1 cellular context compared by ENCODE assay signal in genomic region chr16:30650369-30651123, GRCh38.
TF ChIP-seq lines count a peak whose summit lies in the region.

TSS of gene PRR14 (plus strand) at chr16:30650960. CDS start at chr16:30651646, 686 bp downstream.

TF ChIP-seq in GM23338, 12 proteins besides CTCF, POLR2A, EP300 and RAD21:
- TF ChIP-seq, protein P1, sequence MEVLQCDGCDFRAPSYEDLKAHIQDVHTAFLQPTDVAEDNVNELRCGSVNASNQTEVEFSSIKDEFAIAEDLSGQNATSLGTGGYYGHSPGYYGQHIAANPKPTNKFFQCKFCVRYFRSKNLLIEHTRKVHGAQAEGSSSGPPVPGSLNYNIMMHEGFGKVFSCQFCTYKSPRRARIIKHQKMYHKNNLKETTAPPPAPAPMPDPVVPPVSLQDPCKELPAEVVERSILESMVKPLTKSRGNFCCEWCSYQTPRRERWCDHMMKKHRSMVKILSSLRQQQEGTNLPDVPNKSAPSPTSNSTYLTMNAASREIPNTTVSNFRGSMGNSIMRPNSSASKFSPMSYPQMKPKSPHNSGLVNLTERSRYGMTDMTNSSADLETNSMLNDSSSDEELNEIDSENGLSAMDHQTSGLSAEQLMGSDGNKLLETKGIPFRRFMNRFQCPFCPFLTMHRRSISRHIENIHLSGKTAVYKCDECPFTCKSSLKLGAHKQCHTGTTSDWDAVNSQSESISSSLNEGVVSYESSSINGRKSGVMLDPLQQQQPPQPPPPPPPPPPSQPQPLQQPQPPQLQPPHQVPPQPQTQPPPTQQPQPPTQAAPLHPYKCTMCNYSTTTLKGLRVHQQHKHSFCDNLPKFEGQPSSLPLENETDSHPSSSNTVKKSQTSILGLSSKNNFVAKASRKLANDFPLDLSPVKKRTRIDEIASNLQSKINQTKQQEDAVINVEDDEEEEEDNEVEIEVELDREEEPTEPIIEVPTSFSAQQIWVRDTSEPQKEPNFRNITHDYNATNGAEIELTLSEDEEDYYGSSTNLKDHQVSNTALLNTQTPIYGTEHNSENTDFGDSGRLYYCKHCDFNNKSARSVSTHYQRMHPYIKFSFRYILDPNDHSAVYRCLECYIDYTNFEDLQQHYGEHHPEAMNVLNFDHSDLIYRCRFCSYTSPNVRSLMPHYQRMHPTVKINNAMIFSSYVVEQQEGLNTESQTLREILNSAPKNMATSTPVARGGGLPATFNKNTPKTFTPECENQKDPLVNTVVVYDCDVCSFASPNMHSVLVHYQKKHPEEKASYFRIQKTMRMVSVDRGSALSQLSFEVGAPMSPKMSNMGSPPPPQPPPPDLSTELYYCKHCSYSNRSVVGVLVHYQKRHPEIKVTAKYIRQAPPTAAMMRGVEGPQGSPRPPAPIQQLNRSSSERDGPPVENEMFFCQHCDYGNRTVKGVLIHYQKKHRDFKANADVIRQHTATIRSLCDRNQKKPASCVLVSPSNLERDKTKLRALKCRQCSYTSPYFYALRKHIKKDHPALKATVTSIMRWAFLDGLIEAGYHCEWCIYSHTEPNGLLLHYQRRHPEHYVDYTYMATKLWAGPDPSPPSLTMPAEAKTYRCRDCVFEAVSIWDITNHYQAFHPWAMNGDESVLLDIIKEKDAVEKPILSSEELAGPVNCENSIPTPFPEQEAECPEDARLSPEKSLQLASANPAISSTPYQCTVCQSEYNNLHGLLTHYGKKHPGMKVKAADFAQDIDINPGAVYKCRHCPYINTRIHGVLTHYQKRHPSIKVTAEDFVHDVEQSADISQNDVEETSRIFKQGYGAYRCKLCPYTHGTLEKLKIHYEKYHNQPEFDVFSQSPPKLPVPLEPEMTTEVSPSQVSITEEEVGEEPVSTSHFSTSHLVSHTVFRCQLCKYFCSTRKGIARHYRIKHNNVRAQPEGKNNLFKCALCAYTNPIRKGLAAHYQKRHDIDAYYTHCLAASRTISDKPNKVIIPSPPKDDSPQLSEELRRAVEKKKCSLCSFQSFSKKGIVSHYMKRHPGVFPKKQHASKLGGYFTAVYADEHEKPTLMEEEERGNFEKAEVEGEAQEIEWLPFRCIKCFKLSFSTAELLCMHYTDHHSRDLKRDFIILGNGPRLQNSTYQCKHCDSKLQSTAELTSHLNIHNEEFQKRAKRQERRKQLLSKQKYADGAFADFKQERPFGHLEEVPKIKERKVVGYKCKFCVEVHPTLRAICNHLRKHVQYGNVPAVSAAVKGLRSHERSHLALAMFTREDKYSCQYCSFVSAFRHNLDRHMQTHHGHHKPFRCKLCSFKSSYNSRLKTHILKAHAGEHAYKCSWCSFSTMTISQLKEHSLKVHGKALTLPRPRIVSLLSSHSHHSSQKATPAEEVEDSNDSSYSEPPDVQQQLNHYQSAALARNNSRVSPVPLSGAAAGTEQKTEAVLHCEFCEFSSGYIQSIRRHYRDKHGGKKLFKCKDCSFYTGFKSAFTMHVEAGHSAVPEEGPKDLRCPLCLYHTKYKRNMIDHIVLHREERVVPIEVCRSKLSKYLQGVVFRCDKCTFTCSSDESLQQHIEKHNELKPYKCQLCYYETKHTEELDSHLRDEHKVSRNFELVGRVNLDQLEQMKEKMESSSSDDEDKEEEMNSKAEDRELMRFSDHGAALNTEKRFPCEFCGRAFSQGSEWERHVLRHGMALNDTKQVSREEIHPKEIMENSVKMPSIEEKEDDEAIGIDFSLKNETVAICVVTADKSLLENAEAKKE (CRISPR knock-in tag; IDR thresholded peaks at IDR 0.05): no peak
- TF ChIP-seq EZH2 (IDR thresholded peaks at IDR 0.05; ENCODE audit: low read depth, unreplicated experiment): no peak
- TF ChIP-seq, protein P2, sequence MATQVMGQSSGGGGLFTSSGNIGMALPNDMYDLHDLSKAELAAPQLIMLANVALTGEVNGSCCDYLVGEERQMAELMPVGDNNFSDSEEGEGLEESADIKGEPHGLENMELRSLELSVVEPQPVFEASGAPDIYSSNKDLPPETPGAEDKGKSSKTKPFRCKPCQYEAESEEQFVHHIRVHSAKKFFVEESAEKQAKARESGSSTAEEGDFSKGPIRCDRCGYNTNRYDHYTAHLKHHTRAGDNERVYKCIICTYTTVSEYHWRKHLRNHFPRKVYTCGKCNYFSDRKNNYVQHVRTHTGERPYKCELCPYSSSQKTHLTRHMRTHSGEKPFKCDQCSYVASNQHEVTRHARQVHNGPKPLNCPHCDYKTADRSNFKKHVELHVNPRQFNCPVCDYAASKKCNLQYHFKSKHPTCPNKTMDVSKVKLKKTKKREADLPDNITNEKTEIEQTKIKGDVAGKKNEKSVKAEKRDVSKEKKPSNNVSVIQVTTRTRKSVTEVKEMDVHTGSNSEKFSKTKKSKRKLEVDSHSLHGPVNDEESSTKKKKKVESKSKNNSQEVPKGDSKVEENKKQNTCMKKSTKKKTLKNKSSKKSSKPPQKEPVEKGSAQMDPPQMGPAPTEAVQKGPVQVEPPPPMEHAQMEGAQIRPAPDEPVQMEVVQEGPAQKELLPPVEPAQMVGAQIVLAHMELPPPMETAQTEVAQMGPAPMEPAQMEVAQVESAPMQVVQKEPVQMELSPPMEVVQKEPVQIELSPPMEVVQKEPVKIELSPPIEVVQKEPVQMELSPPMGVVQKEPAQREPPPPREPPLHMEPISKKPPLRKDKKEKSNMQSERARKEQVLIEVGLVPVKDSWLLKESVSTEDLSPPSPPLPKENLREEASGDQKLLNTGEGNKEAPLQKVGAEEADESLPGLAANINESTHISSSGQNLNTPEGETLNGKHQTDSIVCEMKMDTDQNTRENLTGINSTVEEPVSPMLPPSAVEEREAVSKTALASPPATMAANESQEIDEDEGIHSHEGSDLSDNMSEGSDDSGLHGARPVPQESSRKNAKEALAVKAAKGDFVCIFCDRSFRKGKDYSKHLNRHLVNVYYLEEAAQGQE (IDR thresholded peaks at IDR 0.05; ENCODE audit: unreplicated experiment): no peak
- TF ChIP-seq NANOG (IDR thresholded peaks at IDR 0.05; ENCODE audit: borderline replicate concordance): no peak
- no peak for TF ChIP-seq EZH2phosphoT487 (IDR thresholded peaks at IDR 0.05; ENCODE audit: unreplicated experiment)
- no peak for TF ChIP-seq JUNB (IDR thresholded peaks at IDR 0.05; ENCODE audit: unreplicated experiment)
- TF ChIP-seq ZNF114 (CRISPR knock-in tag; IDR thresholded peaks at IDR 0.05): no peak
- TF ChIP-seq STAT1 (IDR thresholded peaks at IDR 0.05; ENCODE audit: unreplicated experiment): no peak
- TF ChIP-seq ZNF331 (CRISPR knock-in tag; IDR thresholded peaks at IDR 0.05; ENCODE audit: low read depth): no peak
- peak; percentile 87 for TF ChIP-seq CREB1 (CRISPR knock-in tag; IDR thresholded peaks at IDR 0.05; ENCODE audit: low read depth)
- peak; percentile 96 for TF ChIP-seq ETS1 (IDR thresholded peaks at IDR 0.05)
- TF ChIP-seq POLR2AphosphoS5 (IDR thresholded peaks at IDR 0.05; ENCODE audit: low read depth): peak; percentile 24; the same call in 1 of the 2 replicates
TF ChIP-seq in GM23338: peak in this region for 3.
